8 cellular contexts compared by ENCODE assay signal in the genomic region with DNA sequence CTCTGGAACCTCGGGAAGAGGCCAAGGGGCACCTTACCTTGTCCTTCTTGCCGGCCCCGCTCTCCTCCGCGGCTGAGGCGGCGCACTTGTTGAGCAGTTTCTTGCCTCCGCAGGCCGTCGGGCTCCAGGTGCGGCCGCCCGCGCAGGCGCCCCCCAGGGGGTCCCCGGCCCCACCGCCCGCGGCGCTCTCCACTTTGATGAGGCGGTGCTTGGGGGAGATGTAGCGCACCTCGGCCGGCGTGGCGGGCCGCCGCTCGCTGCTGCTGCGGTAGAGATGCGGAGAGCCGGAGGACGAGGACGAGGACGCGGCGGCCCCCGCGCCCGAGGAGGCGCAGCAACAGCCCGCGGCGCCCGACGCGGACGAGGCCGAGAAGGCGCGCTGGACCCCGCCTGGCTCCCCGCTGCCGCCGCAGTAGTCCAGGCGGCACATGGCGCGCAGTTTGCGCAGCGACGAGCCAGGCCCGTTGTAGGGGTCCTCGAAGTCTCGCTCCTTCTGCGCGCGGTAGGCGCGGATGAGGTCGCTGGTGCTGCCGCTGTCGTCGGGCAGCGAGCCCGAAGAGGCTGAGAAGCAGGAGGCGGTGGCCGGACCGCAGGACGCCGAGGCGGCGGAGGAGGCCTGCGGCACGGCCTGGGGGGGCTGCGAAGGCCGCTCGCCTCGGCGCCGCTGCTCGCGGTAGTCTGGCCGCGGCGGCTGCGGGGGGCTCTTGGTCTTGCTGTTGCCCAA. TPM values are rescaled to one million over a fixed set of nuclear protein-coding genes. Genes with fewer than 3 reads are reported as not detected.
DNase-seq lines count a peak whose midpoint lies in the region; TF ChIP-seq lines count a peak whose summit lies in the region.

No MANE protein-coding gene starts in this region.

- H3K4me3 ChIP-seq in adrenal gland = peak overlapping the region; percentile 38 to 74 (median 57)
- H3K4me3 ChIP-seq in kidney epithelial cell (ENCODE audit: low read depth, low read length) = peak overlapping the region; percentile 90
- peak overlapping the region; percentile 86 to 91 for H3K4me3 ChIP-seq in stomach smooth muscle (ENCODE audit: low read length in 2 of 2)

- H3K27me3 Mint-ChIP-seq in IgD-negative memory B cell = peaks cover 25% of the 10 kb centered on the region

- no peaks in the 10 kb centered on the region for H3K9me3 Mint-ChIP-seq in IgD-negative memory B cell

- H3K27me3 ChIP-seq in adrenal gland (no peaks in the 10 kb centered on the region), kidney epithelial cell (ENCODE audit: control insufficient read depth, insufficient read depth, low read length) (no peaks in the 10 kb centered on the region), stomach smooth muscle (ENCODE audit: control insufficient read depth in 1 of 2, insufficient read depth in 2 of 2, low read length in 2 of 2) (no peaks in the 10 kb centered on the region)

- H3K36me3 ChIP-seq in adrenal gland (replicated peaks in 1 of 2) (no peaks in the 10 kb centered on the region), kidney epithelial cell (ENCODE audit: control insufficient read depth, insufficient read depth, low read length) (no peaks in the 10 kb centered on the region), stomach smooth muscle (ENCODE audit: control insufficient read depth in 2 of 2, insufficient read depth in 2 of 2, low read length in 2 of 2) (no peaks in the 10 kb centered on the region)

- TF ChIP-seq CTCF in adrenal gland (IDR thresholded peaks at IDR 0.05) (no peak), kidney epithelial cell (IDR thresholded peaks at IDR 0.05; ENCODE audit: insufficient read depth, low read length, poor library complexity, severe bottlenecking) (no peak)

- peaks cover 10 to 39% of the 10 kb centered on the region in 2 donors for H3K4me1 ChIP-seq in adrenal gland (replicated peaks in 1 of 2)
- H3K4me1 ChIP-seq in stomach smooth muscle (ENCODE audit: control insufficient read depth, insufficient read depth, low read length) = peaks cover 53% of the 10 kb centered on the region

- no peaks in the 10 kb centered on the region for H3K9me3 ChIP-seq in adrenal gland (replicated peaks in 1 of 3)
- H3K9me3 ChIP-seq in stomach smooth muscle (ENCODE audit: control insufficient read depth in 2 of 2, low read length in 2 of 2) = no peaks in the 10 kb centered on the region

- H3K27ac Mint-ChIP-seq in IgD-negative memory B cell = peak overlapping the region in 1 of 3 donors; percentile 31

- intact Hi-C loops in adrenal gland (cut with DNase I) = loop anchor here (5.0 kb wide), 2 partner anchors 146 to 151 kb away; no protein-coding TSS in a partner anchor

- H3K27ac ChIP-seq in adrenal gland = peak overlapping the region in 4 of 5 donors; percentile 42 to 91 (median 85)
- peak overlapping the region; percentile 86 for H3K27ac ChIP-seq in stomach smooth muscle (ENCODE audit: low read length)

- H3K4me1 Mint-ChIP-seq in IgD-negative memory B cell = peaks cover 4 to 13% (median 11%) of the 10 kb centered on the region in 3 donors

- H3K36me3 Mint-ChIP-seq in IgD-negative memory B cell = no peaks in the 10 kb centered on the region

- H3K4me3 Mint-ChIP-seq in IgD-negative memory B cell = peak overlapping the region; percentile 80 to 89 (median 88)

- 0 to 3% (median 1%) methylated on average over 4 to 96 of the region's 96 CpGs for WGBS in adrenal gland, 4 donors

- peak; percentile 68 for DNase-seq in COLO668 (lab: John Stamatoyannopoulos, UW; ENCODE audit: unreplicated experiment)
- peak in 1 of 7 donors; percentile 30 for DNase-seq in adrenal gland
- no peak for DNase-seq in kidney epithelial cell (ENCODE audit: low read depth)
- no peak for DNase-seq in SW480 (ENCODE audit: low spot score)
- no peak for DNase-seq in dedifferentiated amniotic fluid mesenchymal stem cell (ENCODE audit: extremely low spot score)
- no peak for DNase-seq in superior temporal gyrus (ENCODE audit: extremely low spot score)

- no peak for TF ChIP-seq POLR2A in adrenal gland (IDR thresholded peaks at IDR 0.05)

- H3K9ac ChIP-seq in stomach smooth muscle (ENCODE audit: low read length in 2 of 2) = peak overlapping the region; percentile 80 to 86

RNA-seq across cellular contexts. Expression of gene SHB, which starts 1.0 kb away (rescaled TPM):
- polyA plus RNA-seq in IgD-negative memory B cell (not detected), adrenal gland (1 to 10 TPM; 6.0 to 7.9 (median 6.8) TPM)
- total RNA-seq in adrenal gland (10 to 100 TPM in 6 of 8 donors, 1 to 10 TPM in 2; 5.8 to 21.2 (median 14.2) TPM), kidney epithelial cell (39.1 and 42.2 TPM in 2 replicates)
